In the genomic region with DNA sequence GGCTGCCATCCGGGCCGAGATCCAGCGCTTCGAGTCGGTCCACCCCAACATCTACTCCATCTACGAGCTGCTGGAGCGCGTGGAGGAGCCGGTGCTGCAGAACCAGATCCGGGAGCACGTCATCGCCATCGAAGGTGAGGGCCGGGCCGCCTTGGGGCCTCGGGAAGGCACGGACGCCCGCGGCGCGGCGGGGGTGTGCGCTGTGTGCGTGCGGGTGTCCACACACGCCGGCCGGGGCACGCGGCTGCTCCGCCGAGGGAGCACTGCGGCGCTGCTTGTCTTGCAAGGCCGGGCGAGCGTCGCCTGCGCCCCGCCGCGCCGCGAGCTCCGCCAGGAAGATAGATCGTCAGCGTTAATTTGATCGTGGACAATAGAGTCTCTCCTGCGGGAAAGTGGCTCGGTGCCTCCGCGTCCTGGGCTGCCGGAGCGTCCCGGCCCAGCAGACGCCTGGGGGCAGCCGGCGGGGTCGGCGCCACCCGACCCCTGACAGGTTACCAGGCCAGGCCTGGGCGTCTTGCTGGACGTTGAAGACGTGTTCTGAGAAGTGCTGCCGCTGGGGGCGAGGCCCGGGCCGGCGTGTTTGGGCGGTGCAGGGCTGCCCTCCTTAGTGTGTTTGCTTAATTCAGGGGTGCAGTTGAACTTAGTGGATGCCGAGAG, we compare ENCODE assay signal across 8 cellular contexts. TPM values are rescaled to one million over a fixed set of nuclear protein-coding genes. Genes with fewer than 3 reads are reported as not detected.
DNase-seq lines count a peak whose midpoint lies in the region; ATAC-seq and TF ChIP-seq lines count a peak whose summit lies in the region.

No MANE protein-coding gene starts in this region.

- no peak for DNase-seq in CD8-positive, alpha-beta memory T cell
- peak; percentile 33 for DNase-seq in astrocyte of the spinal cord (ENCODE audit: low read depth, low spot score)
- no peak for DNase-seq in skeletal muscle cell (ENCODE audit: low read depth)
- no peak for DNase-seq in NCI-H1092 treated with DMSO at 0.1 percent for 48 hours (lab: John Stamatoyannopoulos, UW)
- DNase-seq in DMS153 treated with DMSO at 0.1 percent for 48 hours (lab: John Stamatoyannopoulos, UW; ENCODE audit: unreplicated experiment): no peak

- H3K4me3 Mint-ChIP-seq in CD8-positive, alpha-beta memory T cell: peak overlapping the region; percentile 66 to 82 (median 76)

- peak overlapping the region; percentile 50; the same call in 1 of the 2 replicates for H3K9ac ChIP-seq in HUES48 (ENCODE audit: low read depth, low read length)

- in situ Hi-C loops in astrocyte of the spinal cord (cut with HindIII; ENCODE audit: low sequenced_read_pairs): no loop called here

- no peak overlapping the region for H3K4me3 ChIP-seq in CD8-positive, alpha-beta memory T cell (ENCODE audit: low read length)
- H3K4me3 ChIP-seq in HUES48 (ENCODE audit: low read depth, low read length) (peak overlapping the region; percentile 83), astrocyte of the spinal cord (ENCODE audit: low read depth, low read length) (peak overlapping the region; percentile 53), iPS-18c (ENCODE audit: insufficient read depth, low read depth, low read length) (peak overlapping the region; percentile 64), skeletal muscle cell (ENCODE audit: low read depth, low read length) (peak overlapping the region; percentile 71)

- peak overlapping the region; percentile 31 for H3K27ac ChIP-seq in CD8-positive, alpha-beta memory T cell (ENCODE audit: low read depth, low read length)
- no peak overlapping the region for H3K27ac ChIP-seq in HUES48 (ENCODE audit: low read depth, low read length)

- H3K27me3 ChIP-seq in CD8-positive, alpha-beta memory T cell (ENCODE audit: insufficient read depth, low read length, poor library complexity, severe bottlenecking): peaks cover 4% of the 10 kb centered on the region
- peaks cover 9% of the 10 kb centered on the region for H3K27me3 ChIP-seq in HUES48 (ENCODE audit: control insufficient read depth, insufficient read depth, low read length)

- peaks cover 16 to 36% (median 24%) of the 10 kb centered on the region in 3 donors for H3K4me1 Mint-ChIP-seq in CD8-positive, alpha-beta memory T cell

- TF ChIP-seq CTCF in astrocyte of the spinal cord (IDR thresholded peaks at IDR 0.05; ENCODE audit: low read depth, low read length): no peak

- CTCF ChIA-PET in CD8-positive, alpha-beta memory T cell (lab: Charles Lee): no interaction called here

- H3K36me3 Mint-ChIP-seq in CD8-positive, alpha-beta memory T cell: no peaks in the 10 kb centered on the region

- peak overlapping the region in 3 of 8 donors; percentile 22 to 58 (median 36) for H3K27ac Mint-ChIP-seq in CD8-positive, alpha-beta memory T cell

- peaks cover 9% of the 10 kb centered on the region for H3K4me1 ChIP-seq in CD8-positive, alpha-beta memory T cell (ENCODE audit: insufficient read depth, low read length)
- peaks cover 38% of the 10 kb centered on the region for H3K4me1 ChIP-seq in HUES48 (ENCODE audit: control insufficient read depth, insufficient read depth, low read length)

- H3K9me3 ChIP-seq in CD8-positive, alpha-beta memory T cell (ENCODE audit: low read length): no peaks in the 10 kb centered on the region
- H3K9me3 ChIP-seq in HUES48 (ENCODE audit: control insufficient read depth, insufficient read depth, low read length) (no peaks in the 10 kb centered on the region), iPS-18c (ENCODE audit: control insufficient read depth, insufficient read depth, low read length) (peaks cover 3% of the 10 kb centered on the region)

- H3K27me3 Mint-ChIP-seq in CD8-positive, alpha-beta memory T cell: peaks cover 36 to 45% of the 10 kb centered on the region in 2 donors

- POLR2A ChIA-PET in CD8-positive, alpha-beta memory T cell (lab: Charles Lee): no interaction called here

- ATAC-seq in GM19452 (IDR thresholded peaks at IDR 0.05; ENCODE audit: unreplicated experiment): no peak

- no peaks in the 10 kb centered on the region for H3K9me3 Mint-ChIP-seq in CD8-positive, alpha-beta memory T cell

- H3K36me3 ChIP-seq in CD8-positive, alpha-beta memory T cell (ENCODE audit: insufficient read depth, low read length): no peaks in the 10 kb centered on the region
- H3K36me3 ChIP-seq in HUES48 (ENCODE audit: control insufficient read depth, insufficient read depth, low read length): no peaks in the 10 kb centered on the region

RNA-seq across cellular contexts. Expression of gene AGAP1, which starts 1.0 kb away (rescaled TPM):
- total RNA-seq in CD8-positive, alpha-beta memory T cell: 1 to 10 TPM; 2.7 to 3.3 TPM
- 1.2 TPM for polyA plus RNA-seq in CD8-positive, alpha-beta memory T cell
